ENCODE assay signal across 20 cellular contexts in the genomic region with DNA sequence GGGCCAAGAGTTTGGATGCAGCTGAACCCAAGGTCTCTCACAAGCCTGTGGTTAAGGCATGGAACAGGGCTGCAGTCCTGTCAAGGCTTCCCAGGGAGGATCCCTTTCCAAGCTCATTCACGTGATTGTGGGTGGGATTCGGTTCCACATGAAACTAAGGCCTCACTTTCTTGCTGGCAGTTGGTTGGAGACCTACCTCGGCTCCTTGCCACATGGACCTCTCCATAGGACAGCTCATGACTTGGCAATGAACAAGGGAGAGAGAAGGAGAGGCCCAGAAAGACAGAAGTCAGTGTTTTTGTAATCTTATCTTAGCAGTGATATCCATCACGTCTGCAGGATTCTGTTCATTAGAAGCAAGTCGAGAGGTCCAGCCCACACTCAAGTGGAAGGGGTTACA.
"Had no signal": no experiment of that assay in that cellular context is flagged by ENCODE, and none has a peak within 500 bp of the region (broad histone marks: within the 10 kb centered on the region; RNA-seq: fewer than 3 reads in every experiment).

No MANE protein-coding gene starts in this region.

- H3K4me1 Mint-ChIP-seq: natural killer cell; stimulated activated memory B cell treated with anti-CD40 and anti-IgM and Interleukin-4, amounts not matched to agents 10 μg/mL and 1 μg/mL and 100 μg/mL, for 72 hours had no signal

- H3K36me3 Mint-ChIP-seq: natural killer cell; stimulated activated memory B cell treated with anti-CD40 and anti-IgM and Interleukin-4, amounts not matched to agents 10 μg/mL and 1 μg/mL and 100 μg/mL, for 72 hours had no signal

- ATAC-seq: esophagus mucosa; left ventricle myocardium superior; lower lobe of right lung; natural killer cell; pancreas; right lobe of liver; stimulated activated memory B cell treated with anti-CD40 and anti-IgM and Interleukin-4, amounts not matched to agents 10 μg/mL and 1 μg/mL and 100 μg/mL, for 72 hours; stimulated activated naive CD8-positive, alpha-beta T cell treated with anti-CD3 and anti-CD28 coated beads, Interleukin-15, Interleukin-2, amounts not matched to agents 100 U/mL and 50 U/mL, for 24 hours; upper lobe of right lung had no signal

- H3K36me3 ChIP-seq: lower lobe of right lung, neutrophil, pancreas, right lobe of liver, thoracic aorta, transverse colon, upper lobe of right lung, uterus had no signal

- DNase-seq: dorsolateral prefrontal cortex; effector CD4-positive, alpha-beta T cell; endodermal cell; left ventricle myocardium superior; lower lobe of right lung; natural killer cell; pancreas; right lobe of liver; stimulated activated CD4-positive, alpha-beta T cell treated with anti-CD3 and anti-CD28 coated beads, Interleukin-2, amount 100 ng/mL, for 24 hours; stimulated activated CD4-positive, alpha-beta T cell treated with anti-CD3 and anti-CD28 coated beads, Interleukin-4, amount 100 ng/mL, for 24 hours; stimulated activated naive CD8-positive, alpha-beta T cell treated with anti-CD3 and anti-CD28 coated beads, Interleukin-15, Interleukin-2, amounts not matched to agents 100 U/mL and 50 U/mL, for 24 hours; transverse colon; upper lobe of right lung had no signal

- H3K9me3 Mint-ChIP-seq: endodermal cell; natural killer cell; stimulated activated memory B cell treated with anti-CD40 and anti-IgM and Interleukin-4, amounts not matched to agents 10 μg/mL and 1 μg/mL and 100 μg/mL, for 72 hours had no signal

- H3K4me1 ChIP-seq: lower lobe of right lung, pancreas, transverse colon, upper lobe of right lung, uterus had no signal

- H3K27ac Mint-ChIP-seq: endodermal cell; natural killer cell; progenitor cell of endocrine pancreas; stimulated activated memory B cell treated with anti-CD40 and anti-IgM and Interleukin-4, amounts not matched to agents 10 μg/mL and 1 μg/mL and 100 μg/mL, for 72 hours had no signal

- H3K9me3 ChIP-seq: lower lobe of right lung, neutrophil, pancreas, right lobe of liver, thoracic aorta, transverse colon, upper lobe of right lung, uterus had no signal

- H3K4me3 ChIP-seq: dorsolateral prefrontal cortex, lower lobe of right lung, pancreas, right lobe of liver, thoracic aorta, transverse colon, upper lobe of right lung, uterus had no signal

- H3K27ac ChIP-seq: dorsolateral prefrontal cortex, epithelial cell of prostate, lower lobe of right lung, neutrophil, pancreas, right lobe of liver, thoracic aorta, transverse colon, upper lobe of right lung, uterus had no signal

- H3K4me3 Mint-ChIP-seq: endodermal cell; natural killer cell; stimulated activated memory B cell treated with anti-CD40 and anti-IgM and Interleukin-4, amounts not matched to agents 10 μg/mL and 1 μg/mL and 100 μg/mL, for 72 hours had no signal

- H3K27me3 ChIP-seq: neutrophil, pancreas, right lobe of liver, transverse colon, upper lobe of right lung, uterus had no signal

- H3K27me3 Mint-ChIP-seq: stimulated activated memory B cell treated with anti-CD40 and anti-IgM and Interleukin-4, amounts not matched to agents 10 μg/mL and 1 μg/mL and 100 μg/mL, for 72 hours had no signal
